ENCODE assay signal across 34 cellular contexts in genomic region chr6:42482126-42482525, GRCh38. TPM values are rescaled to one million over a fixed set of nuclear protein-coding genes. Genes with fewer than 3 reads are reported as not detected.
DNase-seq lines count a peak whose midpoint lies in the region; ATAC-seq, FAIRE-seq and TF ChIP-seq lines count a peak whose summit lies in the region.
"Had no signal": no experiment of that assay in that cellular context is flagged by ENCODE, and none has a peak within 500 bp of the region (broad histone marks: within the 10 kb centered on the region; RNA-seq: fewer than 3 reads in every experiment).

No MANE protein-coding gene starts in this region.

- CTCF ChIA-PET in IMR-90 (lab: Yijun Ruan, JAX) (no interaction called here), K562 (lab: Yijun Ruan, JAX; ENCODE audit: low intra/inter-chr PET ratio) (no interaction called here), T-cell (lab: Charles Lee) (interaction anchor here in 1 of 2 donors (0.5 kb wide), 1 partner anchor 20 kb away, joined by 3 read pairs; no protein-coding TSS in a partner anchor)

- H3K4me1 ChIP-seq in IMR-90 (ENCODE audit: control insufficient read depth, insufficient read depth, low read length) = peaks cover 7% of the 10 kb centered on the region
- no peaks in the 10 kb centered on the region for H3K4me1 ChIP-seq in K562 (replicated peaks in 1 of 2; ENCODE audit: control insufficient read depth in 2 of 2, insufficient read depth in 2 of 2, low read length in 2 of 2)
- H3K4me1 ChIP-seq: left ventricle myocardium inferior, tibial nerve had no signal

- no peaks in the 10 kb centered on the region for H3K79me1 ChIP-seq in IMR-90 (ENCODE audit: low read depth in 1 of 2, low read length in 2 of 2)

- WGBS in IMR-90 (ENCODE audit: extremely low coverage in 2 of 2, insufficient read length in 1 of 2), 2 experiments = no CpG with 5 or more reads among the region's 1 CpG
- WGBS in K562 (ENCODE audit: insufficient coverage, low coverage, missing lambda C conversion rate) = 5% methylated on average over 1 of the region's 1 CpG

- H3K18ac ChIP-seq in IMR-90 (ENCODE audit: low read depth, low read length) = no peak overlapping the region

- H3K27me3 Mint-ChIP-seq in mesothelial cell of epicardium (ENCODE audit: low read depth) (no peaks in the 10 kb centered on the region), T-cell (no peaks in the 10 kb centered on the region)

- no peak overlapping the region for H3K56ac ChIP-seq in IMR-90 (ENCODE audit: extremely low read depth, insufficient read depth, low read length)

- no peaks in the 10 kb centered on the region for H3K36me3 Mint-ChIP-seq in mesothelial cell of epicardium
- H3K36me3 Mint-ChIP-seq in T-cell = no peaks in the 10 kb centered on the region
- H3K36me3 Mint-ChIP-seq: CD8-positive, alpha-beta memory T cell; naive B cell had no signal

- intact Hi-C loops in IMR-90 (cut with micrococcal nuclease) (no loop called here), K562 (cut with micrococcal nuclease) (no loop called here)

- no peak overlapping the region for H2AFZ ChIP-seq in IMR-90 (replicated peaks; ENCODE audit: low read length, poor library complexity)
- H2AFZ ChIP-seq in K562 (ENCODE audit: low read depth, low read length) = no peak overlapping the region

- no peaks in the 10 kb centered on the region for H4K20me1 ChIP-seq in IMR-90 (ENCODE audit: insufficient read depth, low read length)
- no peaks in the 10 kb centered on the region for H4K20me1 ChIP-seq in K562 (replicated peaks; ENCODE audit: control insufficient read depth, insufficient read depth, low read length)

- no peak overlapping the region for H3K4me3 ChIP-seq in GM12865 (ENCODE audit: low read depth, low read length)
- no peak overlapping the region for H3K4me3 ChIP-seq in IMR-90 (ENCODE audit: insufficient read depth, low read depth, low read length)
- H3K4me3 ChIP-seq in K562 = no peak overlapping the region
- H3K4me3 ChIP-seq: left ventricle myocardium inferior, SK-N-MC, smooth muscle cell, tibial nerve had no signal

- H3K36me3 ChIP-seq in IMR-90 (ENCODE audit: control insufficient read depth, insufficient read depth, low read length) (no peaks in the 10 kb centered on the region), K562 (ENCODE audit: control insufficient read depth, insufficient read depth, low read length) (no peaks in the 10 kb centered on the region)
- H3K36me3 ChIP-seq: BE2C, left ventricle myocardium inferior, tibial nerve, WERI-Rb-1 had no signal

- H3K9me3 Mint-ChIP-seq in mesothelial cell of epicardium (no peaks in the 10 kb centered on the region), T-cell (no peaks in the 10 kb centered on the region)
- H3K9me3 Mint-ChIP-seq: activated CD4-positive, alpha-beta T cell treated with anti-CD3 and anti-CD28 coated beads, Interleukin-2, amount 10 ng/mL, durations not matched to agents 24 days and 14 days; activated T-cell treated with anti-CD3 and anti-CD28 coated beads, Interleukin-2, amount 50 U/mL, for 4 hours; CD8-positive, alpha-beta memory T cell; naive B cell had no signal

- H3K9me3 ChIP-seq in IMR-90 (ENCODE audit: control insufficient read depth, insufficient read depth, low read length) (no peaks in the 10 kb centered on the region), K562 (replicated peaks; ENCODE audit: control insufficient read depth, insufficient read depth, low read depth, low read length) (no peaks in the 10 kb centered on the region)
- H3K9me3 ChIP-seq: BE2C, left ventricle myocardium inferior, tibial nerve had no signal

- peaks cover 2% of the 10 kb centered on the region; the same call in 1 of the 2 replicates for H3K27me3 ChIP-seq in IMR-90 (ENCODE audit: control insufficient read depth, insufficient read depth, low read length)
- peaks cover 0 to 6% of the 10 kb centered on the region in 2 experiments; a peak in 2 of 5 replicates for H3K27me3 ChIP-seq in K562 (ENCODE audit: control insufficient read depth in 2 of 2, insufficient read depth in 2 of 2, low read length in 2 of 2)
- H3K27me3 ChIP-seq: BE2C, tibial nerve had no signal

- TF ChIP-seq POLR2A in IMR-90 (IDR thresholded peaks at IDR 0.05; ENCODE audit: low read depth, low read length) = no peak
- no peak for TF ChIP-seq POLR2A in K562 (conservative IDR thresholded peaks at IDR 0.05)

- H3K27ac ChIP-seq in IMR-90 (ENCODE audit: insufficient read depth, low read length) (peak overlapping the region; percentile 53; the same call in 1 of the 2 replicates), K562 (ENCODE audit: extremely low read depth, low read depth, low read length) (no peak overlapping the region)
- H3K27ac ChIP-seq: KMS-11, left ventricle myocardium inferior, RWPE1, SK-N-MC, tibial nerve, WERI-Rb-1 had no signal

- H3K9ac ChIP-seq in IMR-90 (ENCODE audit: low read depth, low read length) = no peak overlapping the region
- no peak overlapping the region for H3K9ac ChIP-seq in K562 (ENCODE audit: insufficient read depth in 1 of 2, low read depth in 2 of 2, low read length in 2 of 2)
- H3K9ac ChIP-seq: KMS-11 had no signal

- no peak for FAIRE-seq in K562 (lab: Jason Lieb, UNC)
- FAIRE-seq: HTR-8/SVneo, islet of Langerhans had no signal

- TF ChIP-seq EP300 in K562 (IDR thresholded peaks at IDR 0.05; ENCODE audit: low read length) = no peak

- H4K91ac ChIP-seq in IMR-90 (ENCODE audit: insufficient read depth, low read depth, low read length) = no peak overlapping the region

- H2AK9ac ChIP-seq in IMR-90 (replicated peaks; ENCODE audit: low read depth, low read length, poor library complexity) = no peak overlapping the region

- TF ChIP-seq RAD21 in IMR-90 (IDR thresholded peaks at IDR 0.05; ENCODE audit: low read length) (no peak), K562 (CRISPR knock-in tag; conservative IDR thresholded peaks at IDR 0.05 in 1 of 2, IDR thresholded peaks at IDR 0.05 in 1 of 2) (no peak)

- H3K9me1 ChIP-seq in IMR-90 (ENCODE audit: insufficient read depth, low read length) (no peaks in the 10 kb centered on the region), K562 (ENCODE audit: control insufficient read depth, insufficient read depth, low read length) (no peaks in the 10 kb centered on the region)

- in situ Hi-C loops in IMR-90 (cut with MboI; ENCODE audit: low sequenced_read_pairs) = no loop called here
- in situ Hi-C loops in K562 (cut with MboI) = no loop called here

- H3K4me1 Mint-ChIP-seq in mesothelial cell of epicardium = peaks cover 35% of the 10 kb centered on the region
- H3K4me1 Mint-ChIP-seq in T-cell = no peaks in the 10 kb centered on the region
- H3K4me1 Mint-ChIP-seq: activated CD4-positive, alpha-beta T cell treated with anti-CD3 and anti-CD28 coated beads, Interleukin-2, amount 10 ng/mL, durations not matched to agents 24 days and 14 days; CD8-positive, alpha-beta memory T cell; naive B cell had no signal

- H3K79me2 ChIP-seq in K562 (ENCODE audit: control insufficient read depth, insufficient read depth, low read length) = no peaks in the 10 kb centered on the region

- dilution Hi-C loops in IMR-90 (cut with HindIII; ENCODE audit: low sequenced_read_pairs, unreplicated experiment) = no loop called here

- H2BK120ac ChIP-seq in IMR-90 (ENCODE audit: low read depth, low read length) = no peak overlapping the region

- H3K14ac ChIP-seq in IMR-90 (replicated peaks; ENCODE audit: low read depth, low read length) = no peak overlapping the region

- no peak overlapping the region for H3K4ac ChIP-seq in IMR-90 (ENCODE audit: low read depth, low read length)

- H3K4me2 ChIP-seq in IMR-90 (ENCODE audit: low read depth, low read length) (peak overlapping the region; percentile 55; the same call in 1 of the 2 replicates), K562 (ENCODE audit: insufficient read depth, low read length) (no peak overlapping the region)
- H3K4me2 ChIP-seq: KMS-11, smooth muscle cell had no signal

- H4K5ac ChIP-seq in IMR-90 (ENCODE audit: low read depth, low read length) = no peak overlapping the region

- no peak overlapping the region for H2BK5ac ChIP-seq in IMR-90 (ENCODE audit: low read depth, low read length, poor library complexity, severe bottlenecking)

- H2BK20ac ChIP-seq in IMR-90 (ENCODE audit: low read depth, low read length) = no peak overlapping the region

- H2AK5ac ChIP-seq in IMR-90 (ENCODE audit: low read depth, low read length) = no peak overlapping the region

- ATAC-seq in IMR-90 (ENCODE audit: low read depth) (peak; percentile 63), K562 (no peak), T-cell (replicated peaks in 1 of 4) (no peak), HG03159 (IDR thresholded peaks at IDR 0.05; ENCODE audit: unreplicated experiment) (no peak)
- ATAC-seq: activated T-cell treated with anti-CD3 and anti-CD28 coated beads, Interleukin-2, amount 50 U/mL, for 4 hours had no signal

- H4K8ac ChIP-seq in IMR-90 (ENCODE audit: low read depth in 2 of 2, low read length in 2 of 2) = no peak overlapping the region

- peak overlapping the region; percentile 95 for H3K27ac Mint-ChIP-seq in mesothelial cell of epicardium
- H3K27ac Mint-ChIP-seq in T-cell = no peak overlapping the region
- H3K27ac Mint-ChIP-seq: activated CD4-positive, alpha-beta T cell treated with anti-CD3 and anti-CD28 coated beads, Interleukin-2, amount 10 ng/mL, durations not matched to agents 24 days and 14 days had no signal

- TF ChIP-seq CTCF in GM12865 (IDR thresholded peaks at IDR 0.05; ENCODE audit: insufficient read depth, low read depth, low read length, missing control alignments) (no peak), IMR-90 (conservative IDR thresholded peaks at IDR 0.05; ENCODE audit: low read depth, low read length) (no peak), K562 (IDR thresholded peaks at IDR 0.05 in 2 of 3, conservative IDR thresholded peaks at IDR 0.05 in 1 of 3; ENCODE audit: insufficient read depth in 2 of 3, low read depth in 1 of 3, low read length in 3 of 3) (no peak), mesothelial cell of epicardium (IDR thresholded peaks at IDR 0.05; ENCODE audit: unreplicated experiment) (no peak)

- DNase-seq in GM12865 (ENCODE audit: low read depth) = peak; percentile 8
- DNase-seq in IMR-90 = peak; percentile 34
- DNase-seq in K562 (ENCODE audit: extremely low read depth in 1 of 4, low spot score in 3 of 4) = no peak
- no peak for DNase-seq in mesothelial cell of epicardium (ENCODE audit: low spot score in 2 of 2, unreplicated experiment in 2 of 2)
- DNase-seq in HT-29 (ENCODE audit: low spot score) = no peak
- DNase-seq in T-cell = no peak
- DNase-seq in NOMO-1 (lab: John Stamatoyannopoulos, UW; ENCODE audit: unreplicated experiment in 2 of 2) = no peak
- DNase-seq: ACHN; activated CD4-positive, alpha-beta T cell treated with anti-CD3 and anti-CD28 coated beads, Interleukin-2, amount 10 ng/mL, durations not matched to agents 24 days and 14 days; activated gamma-delta T cell treated with Interleukin-2 at 50 U/mL for 16 hours; activated T-cell treated with anti-CD3 and anti-CD28 coated beads, Interleukin-2, amount 50 U/mL, for 4 hours; BE2C; CD8-positive, alpha-beta memory T cell; central memory CD4-positive, alpha-beta T cell; dermis blood vessel endothelial cell; DMS 273 treated with DMSO at 0.1 percent for 48 hours; GOT3; left ventricle myocardium inferior; naive B cell; NCI-H1048; NCI-H2029; NCI-H226; NCI-H774; occipital lobe; stimulated activated CD4-positive, alpha-beta T cell treated with anti-CD3 and anti-CD28 coated beads, Interleukin-2, amount 100 ng/mL, for 24 hours; WERI-Rb-1 had no signal

- H2BK15ac ChIP-seq in IMR-90 (ENCODE audit: low read depth, low read length) = no peak overlapping the region

- H3K4me3 Mint-ChIP-seq in mesothelial cell of epicardium = peak overlapping the region; percentile 22
- no peak overlapping the region for H3K4me3 Mint-ChIP-seq in T-cell
- H3K4me3 Mint-ChIP-seq: activated CD4-positive, alpha-beta T cell treated with anti-CD3 and anti-CD28 coated beads, Interleukin-2, amount 10 ng/mL, durations not matched to agents 24 days and 14 days; activated T-cell treated with anti-CD3 and anti-CD28 coated beads, Interleukin-2, amount 50 U/mL, for 4 hours; CD8-positive, alpha-beta memory T cell; naive B cell had no signal

- H3K23ac ChIP-seq in IMR-90 (ENCODE audit: low read depth, low read length) = no peak overlapping the region

- BruUV-seq in IMR-90 (replicated peaks; lab: Mats Ljungman, UMichigan) = no TSS peak
- no TSS peak for BruUV-seq in K562 (replicated peaks; lab: Mats Ljungman, UMichigan)

- POLR2A ChIA-PET in IMR-90 (lab: Charles Lee; ENCODE audit: unreplicated experiment) (no interaction called here), K562 (lab: Yijun Ruan, JAX) (interaction anchor here (0.6 to 0.9 kb wide), 2 partner anchors 12 to 34 kb away, joined by 3 read pairs; no protein-coding TSS in a partner anchor), T-cell (lab: Charles Lee) (no interaction called here)

RNA-seq across cellular contexts. Expression of gene TRERF1, which starts 30.4 kb away (rescaled TPM):
- 6.3 and 6.7 TPM in 2 replicates for total RNA-seq in IMR-90 (2012; rRNA removed)
- polyA plus RNA-seq in IMR-90 (2012; rRNA removed) = 9.9 and 11.1 TPM in 2 replicates
- 3.8 and 6.1 TPM in 2 replicates for polyA plus RNA-seq in IMR-90 (2012; cell fraction: cytosol; rRNA removed)
- polyA plus RNA-seq in IMR-90 (2012; cell fraction: nucleus; rRNA removed; ENCODE audit: low replicate concordance) = 26.9 and 30.3 TPM in 2 replicates
- 0.28 TPM in 1 of 2 replicates, not detected in the other for total RNA-seq in K562 (2011; cell fraction: chromatin; rRNA removed; ENCODE audit: low replicate concordance)
- total RNA-seq in K562 (2011; cell fraction: nucleolus; rRNA removed) = under 0.01 and 0.17 TPM in 2 replicates
- 0.07 and 0.15 TPM in 2 replicates for total RNA-seq in K562 (2011; cell fraction: nucleoplasm; rRNA removed)
- 0.04 TPM in 1 of 2 replicates, not detected in the other for total RNA-seq in K562 (2014; rRNA removed)
- total RNA-seq in K562 (2014; rRNA removed; fragmentation: Illumina TruSeq; extraction: Trizol) = 0.04 TPM in 1 of 2 replicates, not detected in the other
- total RNA-seq in K562 (2015; rRNA removed; fragmentation: Illumina TruSeq; extraction: Trizol) = 0.04 and 0.07 TPM in 2 replicates
- 0.16 and 0.20 TPM in 2 replicates for total RNA-seq in K562 (2021)
- polyA plus RNA-seq in K562 (2011; rRNA removed) = 0.07 and 0.24 TPM in 2 replicates
- polyA plus RNA-seq in K562 (2011; cell fraction: cytosol; rRNA removed) = 0.13 and 0.21 TPM in 2 replicates
- polyA plus RNA-seq in K562 (2011; cell fraction: nucleus; rRNA removed) = 0.28 and 0.44 TPM in 2 replicates
- polyA plus RNA-seq in K562 (2012) = 0.09 and 0.60 TPM in 2 replicates
- polyA plus RNA-seq in K562 (2014; fragmentation: Illumina TruSeq; extraction: Trizol) = 0.07 and 0.10 TPM in 2 replicates
- polyA plus RNA-seq in K562 (2014; fragmentation: Nextera tagmentation; extraction: Ambion mirVana) = not detected
- 0.04 and 0.07 TPM in 2 replicates for polyA plus RNA-seq in K562 (2014; rRNA removed)
- polyA minus RNA-seq in K562 (2011; rRNA and poly(A)+ RNA removed) = 0.07 and 0.18 TPM in 2 replicates
- polyA minus RNA-seq in K562 (2011; cell fraction: cytosol; rRNA and poly(A)+ RNA removed) = 0.29 and 0.64 TPM in 2 replicates
- under 0.01 and 0.44 TPM in 2 replicates for polyA minus RNA-seq in K562 (2011; cell fraction: nucleus; rRNA and poly(A)+ RNA removed)
- total RNA-seq in mesothelial cell of epicardium = 18.6 to 20.3 TPM (median 19.8 TPM) in 3 replicates
- total RNA-seq in HT-29 (2014; rRNA removed; shearing (Covaris generic)) = 4.2 and 6.8 TPM in 2 replicates
- 10 to 100 TPM; 20.5 to 52.2 (median 25.6) TPM for total RNA-seq in T-cell

Comparison
In these comparisons a context has a peak if more than half of its experiments do, and no peak if none do; other contexts are left out.
1. DNase-seq: peak in GM12865 (single experiment) and IMR-90 (single experiment); none in K562 (0 of 4), mesothelial cell of epicardium (0 of 2), HT-29 (single experiment), T-cell (0 of 34) and NOMO-1 (0 of 2).